Comparison of ENCODE assay signal across 9 cellular contexts in the genomic region with DNA sequence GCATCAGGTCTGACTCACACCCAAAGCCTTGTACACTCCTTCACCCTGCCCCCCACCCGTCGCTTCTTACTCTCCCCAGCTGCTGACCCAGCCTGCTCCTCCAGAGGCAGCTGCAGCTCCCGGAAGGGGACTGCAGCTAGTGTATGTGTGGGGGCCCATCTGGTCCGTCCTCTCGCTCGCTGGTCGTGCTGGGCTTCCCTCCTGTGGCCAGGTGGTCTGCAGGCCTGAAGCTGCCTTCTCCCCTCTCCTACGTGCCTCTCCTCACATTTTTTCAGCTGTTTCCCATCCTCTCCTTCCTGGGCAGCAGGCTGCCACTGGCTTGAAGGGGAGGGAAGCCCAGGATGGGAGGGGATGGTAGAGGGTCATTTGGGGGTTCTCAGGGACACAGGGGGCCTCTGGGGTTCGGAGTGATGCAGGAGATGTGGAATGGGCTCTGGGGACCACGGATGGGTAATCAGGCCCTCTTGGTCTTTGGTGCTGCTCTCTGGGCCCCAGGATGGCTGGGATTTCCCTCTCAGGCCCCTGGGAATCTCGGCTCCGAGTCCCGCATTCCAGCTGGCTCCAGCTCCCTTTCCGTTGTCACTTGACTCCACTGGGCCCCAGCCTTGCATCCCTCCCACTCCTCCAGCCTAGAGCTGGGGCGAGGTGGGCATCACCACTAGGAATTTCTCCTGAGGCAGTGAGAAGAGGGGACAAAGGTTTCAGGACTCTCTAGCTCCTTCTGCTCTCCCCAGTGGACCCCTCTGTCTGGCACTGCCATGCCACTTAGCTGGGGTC. TPM values are rescaled to one million over a fixed set of nuclear protein-coding genes. Genes with fewer than 3 reads are reported as not detected.
A peak's percentile ranks its signal among the peaks of the same experiment; 100 is the strongest.
DNase-seq lines count a peak whose midpoint lies in the region; ATAC-seq and TF ChIP-seq lines count a peak whose summit lies in the region.
"Had no signal": no experiment of that assay in that cellular context is flagged by ENCODE, and none has a peak within 500 bp of the region (broad histone marks: within the 10 kb centered on the region; RNA-seq: fewer than 3 reads in every experiment).

No MANE protein-coding gene starts in this region.

- no peaks in the 10 kb centered on the region for H3K9me3 ChIP-seq in left ventricle myocardium inferior (replicated peaks)
- H3K9me3 ChIP-seq in muscle layer of colon (ENCODE audit: low read length), result no peaks in the 10 kb centered on the region
- H3K9me3 ChIP-seq in vagina, result no peaks in the 10 kb centered on the region

- H3K36me3 ChIP-seq in left ventricle myocardium inferior, result no peaks in the 10 kb centered on the region
- no peaks in the 10 kb centered on the region for H3K36me3 ChIP-seq in muscle layer of colon (ENCODE audit: insufficient read depth, low read length)
- no peaks in the 10 kb centered on the region for H3K36me3 ChIP-seq in vagina

- TF ChIP-seq CTCF in left ventricle myocardium inferior (IDR thresholded peaks at IDR 0.05; ENCODE audit: borderline replicate concordance), result no peak
- no peak for TF ChIP-seq CTCF in vagina (IDR thresholded peaks at IDR 0.05)

- H3K27me3 ChIP-seq in left ventricle myocardium inferior (ENCODE audit: low read depth) (no peaks in the 10 kb centered on the region), muscle layer of colon (ENCODE audit: control insufficient read depth in 1 of 2, insufficient read depth in 2 of 2, low read length in 2 of 2) (no peaks in the 10 kb centered on the region), vagina (no peaks in the 10 kb centered on the region)

- ATAC-seq in left cardiac atrium (no peak), HG02759 (IDR thresholded peaks at IDR 0.05; ENCODE audit: unreplicated experiment) (no peak)

- intact Hi-C loops in left ventricle myocardium inferior (cut with micrococcal nuclease) (loop anchor here (10.0 kb wide), 1 partner anchor 137 kb away; a partner anchor contains a TSS), left cardiac atrium (cut with DNase I) (no loop called here), vagina (cut with DNase I) (loop anchor here (2.0 to 10.0 kb wide), 2 partner anchors 57 to 197 kb away; a partner anchor contains a TSS)

- DNase-seq in left ventricle myocardium inferior (no peak), left cardiac atrium (no peak), dedifferentiated amniotic fluid mesenchymal stem cell (ENCODE audit: extremely low spot score) (peak; percentile 40), vagina (ENCODE audit: extremely low spot score in 2 of 2) (no peak), NCI-H1417 treated with DMSO at 0.1 percent for 48 hours (lab: John Stamatoyannopoulos, UW) (no peak), NCI-H1092 treated with DMSO at 0.1 percent for 48 hours (lab: John Stamatoyannopoulos, UW) (no peak)

- peaks cover 61% of the 10 kb centered on the region for H3K4me1 ChIP-seq in left ventricle myocardium inferior
- H3K4me1 ChIP-seq in muscle layer of colon (ENCODE audit: insufficient read depth, low read length), result peaks cover 36% of the 10 kb centered on the region
- peaks cover 71% of the 10 kb centered on the region for H3K4me1 ChIP-seq in vagina

- H3K4me3 ChIP-seq in left ventricle myocardium inferior, result no peak overlapping the region
- H3K4me3 ChIP-seq in muscle layer of colon (ENCODE audit: low read depth in 1 of 2, low read length in 2 of 2), result no peak overlapping the region
- no peak overlapping the region for H3K4me3 ChIP-seq in vagina

- no peak for TF ChIP-seq POLR2A in vagina (IDR thresholded peaks at IDR 0.05)

- H3K9ac ChIP-seq in muscle layer of colon (ENCODE audit: low read length), result no peak overlapping the region

- H3K27ac ChIP-seq in left ventricle myocardium inferior (replicated peaks) (peak overlapping the region; percentile 86), muscle layer of colon (ENCODE audit: low read depth, low read length) (peak overlapping the region; percentile 69), vagina (peak overlapping the region; percentile 95)

RNA-seq across cellular contexts. Expression of a gene that starts 2.1 kb away (rescaled TPM):
- total RNA-seq in left ventricle myocardium inferior, result 28.2 TPM
- total RNA-seq in left cardiac atrium, result 10 to 100 TPM; 58.4 to 60.2 TPM
- 71.5 TPM for total RNA-seq in vagina

RNA-seq across cellular contexts. Expression of a gene that starts 25.8 kb away (rescaled TPM):
- total RNA-seq in left ventricle myocardium inferior (23.0 TPM), left cardiac atrium (10 to 100 TPM; 24.4 to 25.3 TPM), vagina (16.7 TPM)

RNA-seq across cellular contexts. Expression of a gene that starts 31.9 kb away (rescaled TPM):
- total RNA-seq in left ventricle myocardium inferior, result 21.0 TPM
- 10 to 100 TPM; 14.0 to 18.7 TPM for total RNA-seq in left cardiac atrium
- total RNA-seq in vagina, result 18.9 TPM

RNA-seq across cellular contexts. Expression of a gene that starts 49.8 kb away (rescaled TPM):
- total RNA-seq in left ventricle myocardium inferior, result not detected
- total RNA-seq in left cardiac atrium, result not detected
- not detected for total RNA-seq in vagina

RNA-seq across cellular contexts. Expression of a gene that starts 58.6 kb away (rescaled TPM):
- total RNA-seq in left ventricle myocardium inferior (not detected), left cardiac atrium (not detected), vagina (0.49 TPM)
- total RNA-seq: lower leg skin had no signal

Comparison
In these comparisons a context has a peak if more than half of its experiments do, and no peak if none do; other contexts are left out.
1. intact Hi-C loops: an anchor here in left ventricle myocardium inferior (10.0 kb wide) and vagina (2.0 to 10.0 kb wide); none called in left cardiac atrium.